ENCODE assay signal across 9 cellular contexts in genomic region chr3:131174752-131175151, GRCh38.
DNase-seq lines count a peak whose midpoint lies in the region; ATAC-seq, FAIRE-seq and TF ChIP-seq lines count a peak whose summit lies in the region.
"Had no signal": no experiment of that assay in that cellular context is flagged by ENCODE, and none has a peak within 500 bp of the region (broad histone marks: within the 10 kb centered on the region; RNA-seq: fewer than 3 reads in every experiment).

No MANE protein-coding gene starts in this region.

- H3K4me1 ChIP-seq in HepG2 (ENCODE audit: insufficient read depth, low read length) = no peaks in the 10 kb centered on the region

- no peak overlapping the region for H2AFZ ChIP-seq in HepG2 (ENCODE audit: low read length)

- TF ChIP-seq CTCF in GM12864 (IDR thresholded peaks at IDR 0.05; ENCODE audit: low read depth, low read length, missing control alignments) (no peak), choroid plexus epithelial cell (conservative IDR thresholded peaks at IDR 0.05; ENCODE audit: low read depth, low read length) (no peak), HepG2 (CRISPR knock-in tag; IDR thresholded peaks at IDR 0.05) (no peak)

- DNase-seq in GM12864 (ENCODE audit: low read depth) = peak; percentile 51
- peak; percentile 52 for DNase-seq in choroid plexus epithelial cell (ENCODE audit: low read depth)
- DNase-seq in foreskin melanocyte = no peak
- DNase-seq in 8988T = no peak
- DNase-seq in HepG2 (ENCODE audit: low spot score) = no peak
- DNase-seq in C1 segment of cervical spinal cord (lab: John Stamatoyannopoulos, UW) = no peak

- no peak overlapping the region for H3K27ac ChIP-seq in HepG2 (ENCODE audit: extremely low read length, insufficient read depth, low read length)
- H3K27ac ChIP-seq: KMS-11 had no signal

- WGBS in HepG2 (ENCODE audit: low lambda C conversion rate) = 29% methylated on average over 1 of the region's 1 CpG

- CTCF ChIA-PET in HepG2 (lab: Yijun Ruan, JAX; ENCODE audit: low intra/inter-chr PET ratio, low total read pairs) = no interaction called here

- H4K20me1 ChIP-seq in HepG2 (ENCODE audit: insufficient read depth, low read length) = no peaks in the 10 kb centered on the region

- no peaks in the 10 kb centered on the region for H3K79me2 ChIP-seq in HepG2 (ENCODE audit: insufficient read depth, low read length)

- peak; percentile 97 for ATAC-seq in GM21360 (IDR thresholded peaks at IDR 0.05; ENCODE audit: unreplicated experiment)
- peak; percentile 84 for ATAC-seq in HG03575 (IDR thresholded peaks at IDR 0.05; ENCODE audit: extremely low read depth, insufficient number of reproducible peaks, low FRiP score, unreplicated experiment)
- no peak for ATAC-seq in HepG2

- H3K4me3 ChIP-seq in GM12864 (ENCODE audit: low read depth, low read length) = no peak overlapping the region
- H3K4me3 ChIP-seq in choroid plexus epithelial cell (ENCODE audit: low read depth, low read length) = no peak overlapping the region
- no peak overlapping the region for H3K4me3 ChIP-seq in HepG2 (replicated peaks in 1 of 3; ENCODE audit: insufficient read depth in 1 of 3, low read depth in 2 of 3, low read length in 3 of 3)

- POLR2A ChIA-PET in HepG2 (lab: Yijun Ruan, JAX) = no interaction called here

- no peak for TF ChIP-seq POLR2A in HepG2 (IDR thresholded peaks at IDR 0.05; ENCODE audit: insufficient read depth in 1 of 2, low read depth in 2 of 2, low read length in 2 of 2)

- no peaks in the 10 kb centered on the region for H3K36me3 ChIP-seq in HepG2 (replicated peaks in 1 of 2; ENCODE audit: control insufficient read depth in 1 of 2, insufficient read depth in 2 of 2, low read length in 2 of 2)

- no peak for TF ChIP-seq RAD21 in HepG2 (CRISPR knock-in tag; IDR thresholded peaks at IDR 0.05)

- TF ChIP-seq EP300 in HepG2 (IDR thresholded peaks at IDR 0.05; ENCODE audit: low read depth in 2 of 2, low read length in 2 of 2) = no peak
- no peak for TF ChIP-seq EP300 in HepG2 (CRISPR knock-in tag; IDR thresholded peaks at IDR 0.05; ENCODE audit: borderline replicate concordance)

- FAIRE-seq in HepG2 (lab: Jason Lieb, UNC) = no peak

- H3K4me2 ChIP-seq in HepG2 (ENCODE audit: low read depth, low read length) = no peak overlapping the region
- H3K4me2 ChIP-seq: KMS-11 had no signal

- in situ Hi-C loops in HepG2 (cut with HindIII; ENCODE audit: extremely low pct_ligation_motif_present, low pct_unique_long_range_greater_than_20kb) = no loop called here

- intact Hi-C loops in HepG2 (cut with micrococcal nuclease; ENCODE audit: unreplicated experiment) = no loop called here

- H3K9ac ChIP-seq in HepG2 (ENCODE audit: insufficient read depth, low read depth, low read length) = no peak overlapping the region
- H3K9ac ChIP-seq: KMS-11 had no signal

- no TSS peak for BruUV-seq in HepG2 (replicated peaks; lab: Mats Ljungman, UMichigan)

- H3K9me3 ChIP-seq in HepG2 (ENCODE audit: low read length) = no peaks in the 10 kb centered on the region

- no peaks in the 10 kb centered on the region for H3K27me3 ChIP-seq in HepG2 (ENCODE audit: control insufficient read depth in 1 of 2, insufficient read depth in 2 of 2, low read length in 2 of 2)

TF ChIP-seq in HepG2, 621 proteins besides CTCF, POLR2A, EP300 and RAD21 (continues in another document):
- TF ChIP-seq, protein P1, sequence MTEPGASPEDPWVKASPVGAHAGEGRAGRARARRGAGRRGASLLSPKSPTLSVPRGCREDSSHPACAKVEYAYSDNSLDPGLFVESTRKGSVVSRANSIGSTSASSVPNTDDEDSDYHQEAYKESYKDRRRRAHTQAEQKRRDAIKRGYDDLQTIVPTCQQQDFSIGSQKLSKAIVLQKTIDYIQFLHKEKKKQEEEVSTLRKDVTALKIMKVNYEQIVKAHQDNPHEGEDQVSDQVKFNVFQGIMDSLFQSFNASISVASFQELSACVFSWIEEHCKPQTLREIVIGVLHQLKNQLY (CRISPR knock-in tag; IDR thresholded peaks at IDR 0.05) = no peak
- no peak for TF ChIP-seq KDM5B (CRISPR knock-in tag; IDR thresholded peaks at IDR 0.05; ENCODE audit: borderline replicate concordance)
- TF ChIP-seq, protein P2, sequence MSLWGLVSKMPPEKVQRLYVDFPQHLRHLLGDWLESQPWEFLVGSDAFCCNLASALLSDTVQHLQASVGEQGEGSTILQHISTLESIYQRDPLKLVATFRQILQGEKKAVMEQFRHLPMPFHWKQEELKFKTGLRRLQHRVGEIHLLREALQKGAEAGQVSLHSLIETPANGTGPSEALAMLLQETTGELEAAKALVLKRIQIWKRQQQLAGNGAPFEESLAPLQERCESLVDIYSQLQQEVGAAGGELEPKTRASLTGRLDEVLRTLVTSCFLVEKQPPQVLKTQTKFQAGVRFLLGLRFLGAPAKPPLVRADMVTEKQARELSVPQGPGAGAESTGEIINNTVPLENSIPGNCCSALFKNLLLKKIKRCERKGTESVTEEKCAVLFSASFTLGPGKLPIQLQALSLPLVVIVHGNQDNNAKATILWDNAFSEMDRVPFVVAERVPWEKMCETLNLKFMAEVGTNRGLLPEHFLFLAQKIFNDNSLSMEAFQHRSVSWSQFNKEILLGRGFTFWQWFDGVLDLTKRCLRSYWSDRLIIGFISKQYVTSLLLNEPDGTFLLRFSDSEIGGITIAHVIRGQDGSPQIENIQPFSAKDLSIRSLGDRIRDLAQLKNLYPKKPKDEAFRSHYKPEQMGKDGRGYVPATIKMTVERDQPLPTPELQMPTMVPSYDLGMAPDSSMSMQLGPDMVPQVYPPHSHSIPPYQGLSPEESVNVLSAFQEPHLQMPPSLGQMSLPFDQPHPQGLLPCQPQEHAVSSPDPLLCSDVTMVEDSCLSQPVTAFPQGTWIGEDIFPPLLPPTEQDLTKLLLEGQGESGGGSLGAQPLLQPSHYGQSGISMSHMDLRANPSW (CRISPR knock-in tag; IDR thresholded peaks at IDR 0.05; ENCODE audit: borderline replicate concordance) = no peak
- no peak for TF ChIP-seq ZNF678 (CRISPR knock-in tag; IDR thresholded peaks at IDR 0.05)
- TF ChIP-seq, protein P3, sequence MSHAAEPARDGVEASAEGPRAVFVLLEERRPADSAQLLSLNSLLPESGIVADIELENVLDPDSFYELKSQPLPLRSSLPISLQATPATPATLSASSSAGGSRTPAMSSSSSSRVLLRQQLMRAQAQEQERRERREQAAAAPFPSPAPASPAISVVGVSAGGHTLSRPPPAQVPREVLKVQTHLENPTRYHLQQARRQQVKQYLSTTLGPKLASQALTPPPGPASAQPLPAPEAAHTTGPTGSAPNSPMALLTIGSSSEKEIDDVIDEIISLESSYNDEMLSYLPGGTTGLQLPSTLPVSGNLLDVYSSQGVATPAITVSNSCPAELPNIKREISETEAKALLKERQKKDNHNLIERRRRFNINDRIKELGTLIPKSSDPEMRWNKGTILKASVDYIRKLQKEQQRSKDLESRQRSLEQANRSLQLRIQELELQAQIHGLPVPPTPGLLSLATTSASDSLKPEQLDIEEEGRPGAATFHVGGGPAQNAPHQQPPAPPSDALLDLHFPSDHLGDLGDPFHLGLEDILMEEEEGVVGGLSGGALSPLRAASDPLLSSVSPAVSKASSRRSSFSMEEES (CRISPR knock-in tag; IDR thresholded peaks at IDR 0.05) = no peak
- TF ChIP-seq AFF4 (CRISPR knock-in tag; IDR thresholded peaks at IDR 0.05) = no peak
- no peak for TF ChIP-seq ZNF460 (CRISPR knock-in tag; IDR thresholded peaks at IDR 0.05; ENCODE audit: borderline replicate concordance)
- TF ChIP-seq ZNF230 (CRISPR knock-in tag; IDR thresholded peaks at IDR 0.05) = no peak
- no peak for TF ChIP-seq ZNF720 (CRISPR knock-in tag; IDR thresholded peaks at IDR 0.05)
- no peak for TF ChIP-seq ZNF83 (CRISPR knock-in tag; IDR thresholded peaks at IDR 0.05; ENCODE audit: borderline replicate concordance)

Comparison
In these comparisons a context has a peak if more than half of its experiments do, and no peak if none do; other contexts are left out.
1. DNase-seq: peak in GM12864 (single experiment) and choroid plexus epithelial cell (single experiment); none in foreskin melanocyte (single experiment), 8988T (single experiment), HepG2 (single experiment) and C1 segment of cervical spinal cord (0 of 14).